ENCODE assay signal across 1 cellular context in genomic region chr15:66356069-66356358, GRCh38.
TF ChIP-seq lines count a peak whose summit lies in the region.

No MANE protein-coding gene starts in this region.

TF ChIP-seq in H1, 55 proteins besides CTCF, POLR2A, EP300 and RAD21 (continued from another document):
- TF ChIP-seq POLR2AphosphoS5 (IDR thresholded peaks at IDR 0.05; ENCODE audit: low read depth, low read length) (peak; percentile 2), KDM1A (IDR thresholded peaks at IDR 0.05; ENCODE audit: borderline replicate concordance, low read length) (no peak), BRCA1 (IDR thresholded peaks at IDR 0.05; ENCODE audit: low read depth, low read length) (no peak), TEAD4 (IDR thresholded peaks at IDR 0.05; ENCODE audit: low read depth, low read length) (no peak), RNF2 (IDR thresholded peaks at IDR 0.05; ENCODE audit: borderline replicate concordance, low read depth, low read length, missing control alignments, poor library complexity, severe bottlenecking) (no peak), SAP30 (IDR thresholded peaks at IDR 0.05; ENCODE audit: insufficient read depth, insufficient replicate concordance, low read length) (peak; percentile 36), SP1 (IDR thresholded peaks at IDR 0.05; ENCODE audit: low read depth, low read length) (no peak), NRF1 (IDR thresholded peaks at IDR 0.05; ENCODE audit: low read depth, low read length) (no peak), FOSL1 (IDR thresholded peaks at IDR 0.05; ENCODE audit: insufficient read depth, low read depth, low read length) (no peak)
